Comparison of ENCODE assay signal across 18 cellular contexts in genomic region chr11:64067257-64067993, GRCh38. TPM values are rescaled to one million over a fixed set of nuclear protein-coding genes. Genes with fewer than 3 reads are reported as not detected.
"Had no signal": no experiment of that assay in that cellular context is flagged by ENCODE, and none has a peak within 500 bp of the region (broad histone marks: within the 10 kb centered on the region; RNA-seq: fewer than 3 reads in every experiment).

No MANE protein-coding gene starts in this region.

- H3K4me1 ChIP-seq: lower lobe of right lung, right lobe of liver had no signal

- H3K27ac Mint-ChIP-seq: activated CD4-positive, alpha-beta T cell treated with anti-CD3 and anti-CD28 coated beads, Interleukin-2, amount 10 ng/mL, durations not matched to agents 24 days and 14 days; dendritic cell treated with granulocyte-macrophage colony-stimulating factor and Interleukin-4, amounts not matched to agents 40 ng/mL and 50 ng/mL, for 4 days; effector memory CD8-positive, alpha-beta T cell; progenitor cell of endocrine pancreas; stimulated activated memory B cell treated with anti-CD40 and anti-IgM and Interleukin-4, amounts not matched to agents 10 μg/mL and 1 μg/mL and 100 μg/mL, for 72 hours had no signal

- H3K36me3 ChIP-seq: lower lobe of right lung, right lobe of liver had no signal

- H3K27me3 ChIP-seq: body of pancreas, right lobe of liver had no signal

- H3K36me3 Mint-ChIP-seq: stimulated activated memory B cell treated with anti-CD40 and anti-IgM and Interleukin-4, amounts not matched to agents 10 μg/mL and 1 μg/mL and 100 μg/mL, for 72 hours had no signal

- H3K27ac ChIP-seq: body of pancreas, lower lobe of right lung, right lobe of liver had no signal

- H3K9me3 ChIP-seq: body of pancreas, lower lobe of right lung, right lobe of liver had no signal

- H3K4me3 Mint-ChIP-seq: activated CD4-positive, alpha-beta T cell treated with anti-CD3 and anti-CD28 coated beads, Interleukin-2, amount 10 ng/mL, durations not matched to agents 24 days and 14 days; dendritic cell treated with granulocyte-macrophage colony-stimulating factor and Interleukin-4, amounts not matched to agents 40 ng/mL and 50 ng/mL, for 4 days; effector memory CD8-positive, alpha-beta T cell; stimulated activated memory B cell treated with anti-CD40 and anti-IgM and Interleukin-4, amounts not matched to agents 10 μg/mL and 1 μg/mL and 100 μg/mL, for 72 hours had no signal

- H3K9me3 Mint-ChIP-seq: activated CD4-positive, alpha-beta T cell treated with anti-CD3 and anti-CD28 coated beads, Interleukin-2, amount 10 ng/mL, durations not matched to agents 24 days and 14 days; dendritic cell treated with granulocyte-macrophage colony-stimulating factor and Interleukin-4, amounts not matched to agents 40 ng/mL and 50 ng/mL, for 4 days; effector memory CD8-positive, alpha-beta T cell; stimulated activated memory B cell treated with anti-CD40 and anti-IgM and Interleukin-4, amounts not matched to agents 10 μg/mL and 1 μg/mL and 100 μg/mL, for 72 hours had no signal

- DNase-seq: activated CD4-positive, alpha-beta T cell treated with anti-CD3 and anti-CD28 coated beads, Interleukin-2, amount 10 ng/mL, durations not matched to agents 24 days and 14 days; activated naive CD4-positive, alpha-beta T cell treated with anti-CD3 and anti-CD28 coated beads, Interleukin-2, amount 50 U/mL, for 16 hours; activated T-cell treated with anti-CD3 and anti-CD28 coated beads for 4 hours; amniotic stem cell; body of pancreas; cerebellar nuclear complex; effector memory CD8-positive, alpha-beta T cell; hypothalamus; lower lobe of right lung; midbrain; right lobe of liver; T-helper 1 cell; trophoblast cell had no signal

- ATAC-seq: body of pancreas; effector memory CD8-positive, alpha-beta T cell; lower lobe of right lung; right lobe of liver; stimulated activated memory B cell treated with anti-CD40 and anti-IgM and Interleukin-4, amounts not matched to agents 10 μg/mL and 1 μg/mL and 100 μg/mL, for 72 hours had no signal

- H3K4me1 Mint-ChIP-seq: activated CD4-positive, alpha-beta T cell treated with anti-CD3 and anti-CD28 coated beads, Interleukin-2, amount 10 ng/mL, durations not matched to agents 24 days and 14 days; stimulated activated memory B cell treated with anti-CD40 and anti-IgM and Interleukin-4, amounts not matched to agents 10 μg/mL and 1 μg/mL and 100 μg/mL, for 72 hours had no signal

- H3K4me3 ChIP-seq: body of pancreas, lower lobe of right lung, right lobe of liver had no signal

RNA-seq across cellular contexts. Expression of gene FLRT1, which starts 31.7 kb away (rescaled TPM):
- total RNA-seq: activated CD4-positive, alpha-beta T cell treated with anti-CD3 and anti-CD28 coated beads, Interleukin-2, amount 10 ng/mL, durations not matched to agents 24 days and 14 days; activated CD8-positive, alpha-beta memory T cell treated with anti-CD3 and anti-CD28 coated beads for 36 hours; epithelial cell of proximal tubule; lower lobe of right lung had no signal
